20 cellular contexts compared by ENCODE assay signal in genomic region chr14:90103808-90104207, GRCh38. TPM values are rescaled to one million over a fixed set of nuclear protein-coding genes. Genes with fewer than 3 reads are reported as not detected.
DNase-seq lines count a peak whose midpoint lies in the region; ATAC-seq, FAIRE-seq and TF ChIP-seq lines count a peak whose summit lies in the region.
"Had no signal": no experiment of that assay in that cellular context is flagged by ENCODE, and none has a peak within 500 bp of the region (broad histone marks: within the 10 kb centered on the region; RNA-seq: fewer than 3 reads in every experiment).

No MANE protein-coding gene starts in this region.

- peak; percentile 20 for DNase-seq in SIG-M5 treated with dmso at 0.1 percent for 504 hours (lab: John Stamatoyannopoulos, UW; ENCODE audit: unreplicated experiment)
- no peak for DNase-seq in SIG-M5 (lab: John Stamatoyannopoulos, UW)
- peak; percentile 34 for DNase-seq in bronchial epithelial cell (ENCODE audit: low read depth)
- DNase-seq in islet precursor cell, result peak; percentile 61
- DNase-seq in occipital lobe (lab: John Stamatoyannopoulos, UW), result no peak
- DNase-seq in upper lobe of left lung, result no peak
- no peak for DNase-seq in RWPE1 (ENCODE audit: low spot score)
- DNase-seq: AML-193; CD4-positive, alpha-beta T cell; DMS153; DMS79; GDM1; GM23248 had no signal

- H3K27me3 ChIP-seq in bronchial epithelial cell (ENCODE audit: control insufficient read depth, insufficient read depth, low read length) (no peaks in the 10 kb centered on the region), upper lobe of left lung (no peaks in the 10 kb centered on the region)

- CTCF ChIA-PET in RWPE1 (lab: Yijun Ruan, JAX), result no interaction called here

- 79 to 83% methylated on average over 3 of the region's 3 CpGs for WGBS in upper lobe of left lung, 2 donors

- H3K4me1 ChIP-seq in upper lobe of left lung, result no peaks in the 10 kb centered on the region
- H3K4me1 ChIP-seq: A549, HAP-1 had no signal

- H3K27ac ChIP-seq in upper lobe of left lung (no peak overlapping the region), RWPE1 (no peak overlapping the region)
- H3K27ac ChIP-seq: 22Rv1, A549, C4-2B, GM23248 had no signal

- H3K36me3 ChIP-seq in bronchial epithelial cell (ENCODE audit: control insufficient read depth, insufficient read depth, low read length), result no peaks in the 10 kb centered on the region
- no peaks in the 10 kb centered on the region for H3K36me3 ChIP-seq in upper lobe of left lung
- H3K36me3 ChIP-seq: HAP-1 had no signal

- no peak for FAIRE-seq in bronchial epithelial cell (lab: Jason Lieb, UNC)
- FAIRE-seq: A549, GM12892, GM18507, HTR-8/SVneo had no signal

- H3K4me3 ChIP-seq in bronchial epithelial cell (ENCODE audit: low read depth, low read length) (no peak overlapping the region), upper lobe of left lung (no peak overlapping the region)
- H3K4me3 ChIP-seq: A549, GM23248, HAP-1 had no signal

- no peak for TF ChIP-seq POLR2A in upper lobe of left lung (IDR thresholded peaks at IDR 0.05)

- TF ChIP-seq CTCF in bronchial epithelial cell (IDR thresholded peaks at IDR 0.05; ENCODE audit: insufficient read depth, low read length, severe bottlenecking) (no peak), upper lobe of left lung (IDR thresholded peaks at IDR 0.05) (no peak), RWPE1 (conservative IDR thresholded peaks at IDR 0.05; ENCODE audit: low read depth) (no peak)

- no peak for TF ChIP-seq EP300 in upper lobe of left lung (IDR thresholded peaks at IDR 0.05)

- no peak for ATAC-seq in upper lobe of left lung (ENCODE audit: low FRiP score in 2 of 2)
- ATAC-seq: A549 had no signal

- POLR2A ChIA-PET in RWPE1 (lab: Yijun Ruan, JAX; ENCODE audit: low non-redundant PET), result no interaction called here

- no peaks in the 10 kb centered on the region for H3K9me3 ChIP-seq in upper lobe of left lung
- H3K9me3 ChIP-seq: A549, HAP-1 had no signal

RNA-seq across cellular contexts. Expression of gene KCNK13, which starts 42.0 kb away (rescaled TPM):
- total RNA-seq in bronchial epithelial cell (not detected in 2 replicates), occipital lobe (1.2 TPM), upper lobe of left lung (1 to 10 TPM in 3 of 6 donors, under 1 TPM in 1, not detected in 2; 0.22 to 3.0 (median 1.2) TPM)
- total RNA-seq: CD4-positive, alpha-beta T cell; GM23248 had no signal

Comparison
In these comparisons a context has a peak if more than half of its experiments do, and no peak if none do; other contexts are left out.
1. DNase-seq: peak in SIG-M5 treated with dmso at 0.1 percent for 504 hours (single experiment), bronchial epithelial cell (single experiment) and islet precursor cell (single experiment); none in SIG-M5 (single experiment), occipital lobe (single experiment), upper lobe of left lung (0 of 2) and RWPE1 (single experiment).